ENCODE assay signal across 20 cellular contexts in the genomic region with DNA sequence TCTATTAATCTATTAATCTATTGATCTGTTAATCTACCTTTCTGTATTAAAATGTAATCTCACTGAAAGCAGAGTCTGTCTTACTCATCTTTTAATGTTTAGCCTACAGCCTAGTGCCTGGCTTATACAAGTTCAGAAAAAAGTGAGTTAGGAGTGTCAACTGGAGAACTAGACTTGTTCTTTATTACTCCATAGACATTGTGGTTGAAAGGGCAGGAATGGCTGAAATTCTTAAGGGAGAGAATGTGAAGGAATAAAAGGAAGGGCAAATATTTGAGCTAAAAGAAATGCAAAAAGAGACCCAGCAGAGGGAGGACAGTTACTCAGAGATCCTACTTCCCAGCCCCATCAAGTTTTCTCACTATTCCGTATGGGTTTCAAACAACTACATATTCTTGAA.
A peak's percentile ranks its signal among the peaks of the same experiment; 100 is the strongest.
DNase-seq lines count a peak whose midpoint lies in the region; ATAC-seq and TF ChIP-seq lines count a peak whose summit lies in the region.
"Had no signal": no experiment of that assay in that cellular context is flagged by ENCODE, and none has a peak within 500 bp of the region (broad histone marks: within the 10 kb centered on the region; RNA-seq: fewer than 3 reads in every experiment).

No MANE protein-coding gene starts in this region.

- 89 to 100% (median 96%) methylated on average over 1 of the region's 1 CpG for WGBS in spleen, 5 donors

- H3K4me3 Mint-ChIP-seq in activated naive CD4-positive, alpha-beta T cell treated with anti-CD3 and anti-CD28 coated beads, Interleukin-2, amount 10 ng/mL, durations not matched to agents 7 days and 5 days = no peak overlapping the region
- peak overlapping the region; percentile 4 for H3K4me3 Mint-ChIP-seq in activated T-helper 17 cell treated with anti-CD3 and anti-CD28 coated beads, Interleukin-2, amount 50 U/mL, for 72 hours
- H3K4me3 Mint-ChIP-seq: activated CD8-positive, alpha-beta T cell treated with anti-CD3 and anti-CD28 coated beads for 36 hours; stimulated activated memory B cell treated with anti-CD40 and anti-IgM and Interleukin-4, amounts not matched to agents 10 μg/mL and 1 μg/mL and 100 μg/mL, for 72 hours had no signal

- no peak for TF ChIP-seq CTCF in spleen (IDR thresholded peaks at IDR 0.05 in 8 of 11, conservative IDR thresholded peaks at IDR 0.05 in 3 of 11)

- H3K36me3 ChIP-seq in spleen = peaks cover 0 to 30% (median 2%) of the 10 kb centered on the region in 6 donors
- H3K36me3 ChIP-seq: esophagus squamous epithelium, HAP-1, thyroid gland had no signal

- CTCF ChIA-PET in activated naive CD4-positive, alpha-beta T cell treated with anti-CD3 and anti-CD28 coated beads, Interleukin-2, amount 10 ng/mL, durations not matched to agents 7 days and 5 days (lab: Charles Lee) = no interaction called here

- no peak overlapping the region for H3K4me3 ChIP-seq in spleen
- H3K4me3 ChIP-seq: esophagus squamous epithelium, HAP-1, thyroid gland had no signal

- peaks cover 27 to 49% of the 10 kb centered on the region in 2 donors for H3K36me3 Mint-ChIP-seq in activated naive CD4-positive, alpha-beta T cell treated with anti-CD3 and anti-CD28 coated beads, Interleukin-2, amount 50 U/mL, for 72 hours
- peaks cover 57% of the 10 kb centered on the region for H3K36me3 Mint-ChIP-seq in activated naive CD4-positive, alpha-beta T cell treated with anti-CD3 and anti-CD28 coated beads, Interleukin-2, amount 10 ng/mL, durations not matched to agents 7 days and 5 days
- no peaks in the 10 kb centered on the region for H3K36me3 Mint-ChIP-seq in activated T-helper 17 cell treated with anti-CD3 and anti-CD28 coated beads, Interleukin-2, amount 50 U/mL, for 72 hours (ENCODE audit: low read depth)

- H3K27me3 ChIP-seq in spleen (replicated peaks in 1 of 7) = no peaks in the 10 kb centered on the region
- H3K27me3 ChIP-seq: esophagus squamous epithelium, thyroid gland had no signal

- intact Hi-C loops in spleen (cut with DNase I; ENCODE audit: low total_unique reads) = no loop called here

- H3K27me3 Mint-ChIP-seq in activated naive CD4-positive, alpha-beta T cell treated with anti-CD3 and anti-CD28 coated beads, Interleukin-2, amount 10 ng/mL, durations not matched to agents 7 days and 5 days = no peaks in the 10 kb centered on the region
- no peaks in the 10 kb centered on the region for H3K27me3 Mint-ChIP-seq in activated T-helper 17 cell treated with anti-CD3 and anti-CD28 coated beads, Interleukin-2, amount 50 U/mL, for 72 hours
- H3K27me3 Mint-ChIP-seq: activated CD8-positive, alpha-beta T cell treated with anti-CD3 and anti-CD28 coated beads for 36 hours; stimulated activated memory B cell treated with anti-CD40 and anti-IgM and Interleukin-4, amounts not matched to agents 10 μg/mL and 1 μg/mL and 100 μg/mL, for 72 hours had no signal

- DNase-seq in activated naive CD4-positive, alpha-beta T cell treated with anti-CD3 and anti-CD28 coated beads, Interleukin-2, amount 50 U/mL, for 72 hours (ENCODE audit: low spot score in 2 of 2) = no peak
- DNase-seq in activated naive CD4-positive, alpha-beta T cell treated with anti-CD3 and anti-CD28 coated beads, Interleukin-2, amount 10 ng/mL, durations not matched to agents 7 days and 5 days = no peak
- peak; percentile 31 for DNase-seq in iris pigment epithelial cell (ENCODE audit: low read depth)
- DNase-seq in spleen = no peak
- DNase-seq in COR-L47 (lab: John Stamatoyannopoulos, UW) = no peak
- no peak for DNase-seq in NCI-H345 treated with DMSO at 0.1 percent for 48 hours (lab: John Stamatoyannopoulos, UW; ENCODE audit: unreplicated experiment)
- DNase-seq: activated CD8-positive, alpha-beta T cell treated with anti-CD3 and anti-CD28 coated beads for 36 hours; caudate nucleus; esophagus squamous epithelium; KBM-7; NCI-H187; NCI-H2227 treated with DMSO at 0.1 percent for 48 hours; stimulated activated CD4-positive, alpha-beta T cell treated with anti-CD3 and anti-CD28 coated beads, Interleukin-15, amount 100 ng/mL, for 24 hours; thyroid gland had no signal

- H3K27ac Mint-ChIP-seq in activated naive CD4-positive, alpha-beta T cell treated with anti-CD3 and anti-CD28 coated beads, Interleukin-2, amount 50 U/mL, for 72 hours = peak overlapping the region; percentile 3 to 38
- H3K27ac Mint-ChIP-seq in activated naive CD4-positive, alpha-beta T cell treated with anti-CD3 and anti-CD28 coated beads, Interleukin-2, amount 10 ng/mL, durations not matched to agents 7 days and 5 days = no peak overlapping the region
- peak overlapping the region; percentile 29 for H3K27ac Mint-ChIP-seq in activated T-helper 17 cell treated with anti-CD3 and anti-CD28 coated beads, Interleukin-2, amount 50 U/mL, for 72 hours
- H3K27ac Mint-ChIP-seq: activated CD8-positive, alpha-beta T cell treated with anti-CD3 and anti-CD28 coated beads for 36 hours; stimulated activated memory B cell treated with anti-CD40 and anti-IgM and Interleukin-4, amounts not matched to agents 10 μg/mL and 1 μg/mL and 100 μg/mL, for 72 hours had no signal

- peaks cover 2 to 34% (median 10%) of the 10 kb centered on the region in 6 donors for H3K4me1 ChIP-seq in spleen
- H3K4me1 ChIP-seq: HAP-1 had no signal

- no peak for ATAC-seq in activated naive CD4-positive, alpha-beta T cell treated with anti-CD3 and anti-CD28 coated beads, Interleukin-2, amount 50 U/mL, for 72 hours
- ATAC-seq in activated T-helper 17 cell treated with anti-CD3 and anti-CD28 coated beads, Interleukin-2, amount 50 U/mL, for 72 hours (replicated peaks) = no peak
- no peak for ATAC-seq in GM21717 (IDR thresholded peaks at IDR 0.05; ENCODE audit: unreplicated experiment)
- ATAC-seq: activated CD8-positive, alpha-beta T cell treated with anti-CD3 and anti-CD28 coated beads for 36 hours; stimulated activated memory B cell treated with anti-CD40 and anti-IgM and Interleukin-4, amounts not matched to agents 10 μg/mL and 1 μg/mL and 100 μg/mL, for 72 hours had no signal

- peaks cover 0 to 9% (median 5%) of the 10 kb centered on the region in 8 donors for H3K9me3 ChIP-seq in spleen
- H3K9me3 ChIP-seq: esophagus squamous epithelium, HAP-1, thyroid gland had no signal

- H3K4me1 Mint-ChIP-seq in activated naive CD4-positive, alpha-beta T cell treated with anti-CD3 and anti-CD28 coated beads, Interleukin-2, amount 10 ng/mL, durations not matched to agents 7 days and 5 days = peaks cover 16% of the 10 kb centered on the region
- H3K4me1 Mint-ChIP-seq in activated T-helper 17 cell treated with anti-CD3 and anti-CD28 coated beads, Interleukin-2, amount 50 U/mL, for 72 hours = peaks cover 31% of the 10 kb centered on the region

- H3K27ac ChIP-seq in spleen = peak overlapping the region in 5 of 8 donors; percentile 45 to 76 (median 61)
- H3K27ac ChIP-seq: C4-2B, esophagus squamous epithelium, HL-60, thyroid gland had no signal

- no peak for TF ChIP-seq POLR2A in spleen (IDR thresholded peaks at IDR 0.05)

- H3K9me3 Mint-ChIP-seq in activated naive CD4-positive, alpha-beta T cell treated with anti-CD3 and anti-CD28 coated beads, Interleukin-2, amount 50 U/mL, for 72 hours = peaks cover 0 to 3% of the 10 kb centered on the region in 2 donors
- H3K9me3 Mint-ChIP-seq in activated naive CD4-positive, alpha-beta T cell treated with anti-CD3 and anti-CD28 coated beads, Interleukin-2, amount 10 ng/mL, durations not matched to agents 7 days and 5 days = peaks cover 6% of the 10 kb centered on the region
- no peaks in the 10 kb centered on the region for H3K9me3 Mint-ChIP-seq in activated T-helper 17 cell treated with anti-CD3 and anti-CD28 coated beads, Interleukin-2, amount 50 U/mL, for 72 hours
- H3K9me3 Mint-ChIP-seq: stimulated activated memory B cell treated with anti-CD40 and anti-IgM and Interleukin-4, amounts not matched to agents 10 μg/mL and 1 μg/mL and 100 μg/mL, for 72 hours had no signal
